Comparison of ENCODE assay signal across 9 cellular contexts in genomic region chr5:171428168-171428658, GRCh38. TPM values are rescaled to one million over a fixed set of nuclear protein-coding genes. Genes with fewer than 3 reads are reported as not detected.
"Had no signal": no experiment of that assay in that cellular context is flagged by ENCODE, and none has a peak within 500 bp of the region (broad histone marks: within the 10 kb centered on the region; RNA-seq: fewer than 3 reads in every experiment).

No MANE protein-coding gene starts in this region.

- H3K4me3 ChIP-seq: breast epithelium, uterus had no signal

- DNase-seq: activated CD4-positive, CD25-positive, alpha-beta regulatory T cell; activated gamma-delta T cell treated with Interleukin-2 at 50 U/mL for 16 hours; foreskin keratinocyte; nephron progenitor cell; retina had no signal

- H3K9me3 ChIP-seq: breast epithelium, uterus had no signal

- H3K27ac ChIP-seq: breast epithelium, foreskin keratinocyte, parathyroid adenoma, uterus had no signal

- H3K4me1 ChIP-seq: breast epithelium, foreskin keratinocyte, parathyroid adenoma, uterus had no signal

- H3K36me3 ChIP-seq: breast epithelium, uterus had no signal

- FAIRE-seq: endothelial cell of umbilical vein had no signal

- H3K27me3 ChIP-seq: breast epithelium, uterus had no signal

RNA-seq across cellular contexts. Expression of gene FGF18, which starts 8.8 kb away (rescaled TPM):
- total RNA-seq: foreskin keratinocyte had no signal
